8 cellular contexts compared by ENCODE assay signal in the genomic region with DNA sequence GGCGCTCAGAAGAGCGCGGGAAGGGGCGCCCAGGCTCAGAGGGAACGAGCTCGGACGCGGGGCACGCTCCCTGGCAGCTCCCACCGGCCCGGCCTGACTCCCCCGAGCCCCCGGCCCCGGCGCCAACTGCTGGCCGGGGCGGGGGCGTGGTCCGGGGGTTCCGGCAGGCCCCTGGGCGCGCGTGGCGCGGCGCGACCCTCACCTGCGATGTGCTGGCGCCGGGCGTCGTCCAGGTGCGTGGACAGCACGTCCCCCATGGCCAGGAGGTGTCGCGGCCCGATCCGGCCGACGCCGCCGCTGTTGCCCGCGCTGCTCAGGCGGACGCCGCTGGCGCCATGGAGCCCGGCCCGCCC. TPM values are rescaled to one million over a fixed set of nuclear protein-coding genes. Genes with fewer than 3 reads are reported as not detected.
DNase-seq lines count a peak whose midpoint lies in the region; ATAC-seq and TF ChIP-seq lines count a peak whose summit lies in the region.

No MANE protein-coding gene starts in this region.

- TF ChIP-seq CTCF in fibroblast of the aortic adventitia (IDR thresholded peaks at IDR 0.05; ENCODE audit: insufficient read depth, low read length): no peak
- TF ChIP-seq CTCF in gastrocnemius medialis (IDR thresholded peaks at IDR 0.05 in 4 of 5, conservative IDR thresholded peaks at IDR 0.05 in 1 of 5): peak in 1 of 5 experiments; percentile 17

- peak overlapping the region; percentile 70 to 75 (median 73) for H3K27ac ChIP-seq in gastrocnemius medialis

- no peaks in the 10 kb centered on the region for H3K9me3 ChIP-seq in gastrocnemius medialis

- DNase-seq in fibroblast of the aortic adventitia (ENCODE audit: low read depth) (no peak), gastrocnemius medialis (no peak), globus pallidus (ENCODE audit: low spot score) (no peak), kidney glomerular epithelial cell (lab: John Stamatoyannopoulos, UW) (no peak)

- no peaks in the 10 kb centered on the region for H3K27me3 ChIP-seq in gastrocnemius medialis

- ATAC-seq in GM21423 (IDR thresholded peaks at IDR 0.05; ENCODE audit: unreplicated experiment) (peak; percentile 7), gastrocnemius medialis (peak; percentile 37 to 46), GM21529 (IDR thresholded peaks at IDR 0.05; ENCODE audit: unreplicated experiment) (no peak), GM21367 (IDR thresholded peaks at IDR 0.05; ENCODE audit: unreplicated experiment) (no peak)

- intact Hi-C loops in gastrocnemius medialis (cut with DNase I; ENCODE audit: low total_unique reads): no loop called here

- H3K4me1 ChIP-seq in gastrocnemius medialis: peaks cover 20 to 25% of the 10 kb centered on the region in 2 donors

- H3K4me3 ChIP-seq in fibroblast of the aortic adventitia (ENCODE audit: low read depth, low read length) (peak overlapping the region; percentile 91), gastrocnemius medialis (peak overlapping the region; percentile 69 to 77 (median 74))

- no peak for TF ChIP-seq POLR2A in gastrocnemius medialis (IDR thresholded peaks at IDR 0.05)

- in situ Hi-C loops in gastrocnemius medialis (cut with MboI; ENCODE audit: low sequenced_read_pairs in 4 of 4): no loop called here

- H3K36me3 ChIP-seq in gastrocnemius medialis: no peaks in the 10 kb centered on the region

TF ChIP-seq in PFSK-1, 5 proteins besides CTCF, POLR2A, EP300 and RAD21:
- TF ChIP-seq POLR2AphosphoS5 (IDR thresholded peaks at IDR 0.05; ENCODE audit: low read depth, low read length) (no peak), SIN3A (IDR thresholded peaks at IDR 0.05; ENCODE audit: borderline replicate concordance, insufficient read depth, low read length) (peak; percentile 59; the same call in 1 of the 2 replicates), FOXP2 (optimal IDR thresholded peaks at IDR 0.05; ENCODE audit: borderline replicate concordance, extremely low read depth, extremely low read length, insufficient read depth) (no peak)

RNA-seq across cellular contexts. Expression of a gene that starts 43.5 kb away (rescaled TPM):
- 26.4 TPM for polyA plus RNA-seq in PFSK-1 (2012; ENCODE audit: insufficient read length, low read depth)
- 25.5 and 40.6 TPM in 2 replicates for total RNA-seq in fibroblast of the aortic adventitia (ENCODE audit: low replicate concordance)
- 10 to 100 TPM in 2 of 4 donors, 1 to 10 TPM in 2; 3.4 to 36.8 (median 9.2) TPM for total RNA-seq in gastrocnemius medialis

Comparison
In these comparisons a context has a peak if more than half of its experiments do, and no peak if none do; other contexts are left out.
1. ATAC-seq: peak in GM21423 (single experiment) and gastrocnemius medialis (2 of 2); none in GM21529 (single experiment) and GM21367 (single experiment).